ENCODE assay signal across 8 cellular contexts in the genomic region with DNA sequence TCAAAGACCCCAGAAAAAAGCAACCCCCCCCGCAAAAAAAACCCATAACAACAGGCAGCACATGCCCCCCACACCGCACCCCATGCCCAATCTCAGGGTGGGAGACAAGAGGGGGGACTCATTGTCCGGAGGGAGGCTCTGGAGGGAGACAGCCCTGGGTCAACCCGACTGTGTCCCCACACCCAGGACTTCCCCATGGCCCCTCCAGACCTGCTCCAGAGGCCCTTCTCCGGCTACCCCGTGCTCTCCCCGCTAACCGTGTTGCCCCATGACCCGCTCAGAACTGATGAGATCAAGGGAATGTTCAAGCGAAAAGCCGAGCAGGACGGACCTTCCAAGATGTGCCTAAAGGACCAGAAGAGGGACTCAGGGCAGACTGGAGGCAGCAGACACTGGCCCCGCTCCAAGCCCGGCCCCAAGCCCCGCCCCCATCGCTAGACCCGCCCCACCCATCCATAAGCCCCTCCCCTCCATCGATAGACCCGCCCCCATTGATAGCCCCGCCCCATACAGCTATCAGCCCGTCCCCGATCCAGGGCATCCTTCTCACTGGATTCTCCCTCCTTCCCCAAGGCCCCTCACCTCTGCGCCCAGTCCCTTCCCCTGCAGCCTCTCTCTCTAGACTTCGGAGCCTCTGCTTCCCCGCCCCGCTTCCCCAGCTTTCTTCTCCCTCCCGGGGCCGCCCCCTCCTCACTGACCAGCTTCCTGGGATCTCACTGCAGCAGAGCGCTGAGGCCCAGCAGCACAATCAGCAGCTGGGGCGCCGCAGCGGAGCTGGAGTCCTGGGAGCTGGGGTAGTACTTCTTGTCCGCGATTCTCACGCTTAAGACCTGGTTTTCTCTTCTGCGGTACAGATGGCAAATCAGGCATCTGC. TPM values are rescaled to one million over a fixed set of nuclear protein-coding genes. Genes with fewer than 3 reads are reported as not detected.
DNase-seq lines count a peak whose midpoint lies in the region; ATAC-seq and TF ChIP-seq lines count a peak whose summit lies in the region.

No MANE protein-coding gene starts in this region.

- peak in 2 of 3 donors; percentile 28 to 30 for DNase-seq in CD4-positive, CD25-positive, alpha-beta regulatory T cell
- DNase-seq in NAMALWA (ENCODE audit: low spot score) (peak; percentile 41), immature natural killer cell (peak in 1 of 3 donors; percentile 28), testis (peak; percentile 49), NOMO-1 (lab: John Stamatoyannopoulos, UW; ENCODE audit: unreplicated experiment in 2 of 2) (no peak)
- peak; percentile 26 to 42 for DNase-seq in activated T-helper 1 cell treated with anti-CD3 and anti-CD28 coated beads, Interleukin-2, amount 50 U/mL, for 16 hours (ENCODE audit: low read depth in 1 of 2, low spot score in 1 of 2)

- peak overlapping the region; percentile 87 for H3K27ac ChIP-seq in CD4-positive, CD25-positive, alpha-beta regulatory T cell (ENCODE audit: insufficient read depth, low read length, poor library complexity, severe bottlenecking)
- H3K27ac ChIP-seq in testis, result peak overlapping the region; percentile 85 to 94

- WGBS in testis, 2 donors, result 15 to 32% methylated on average over 20 to 35 of the region's 36 CpGs

- no peaks in the 10 kb centered on the region for H3K9me3 ChIP-seq in CD4-positive, CD25-positive, alpha-beta regulatory T cell (ENCODE audit: control insufficient read depth in 2 of 2, low read length in 2 of 2)
- H3K9me3 ChIP-seq in testis, result no peaks in the 10 kb centered on the region

- H3K27ac Mint-ChIP-seq in CD4-positive, CD25-positive, alpha-beta regulatory T cell, result peak overlapping the region in 2 of 3 donors; percentile 89 to 93
- peak overlapping the region in 4 of 6 donors; percentile 75 to 94 (median 82) for H3K27ac Mint-ChIP-seq in immature natural killer cell

- no peak overlapping the region for H3K4me3 ChIP-seq in CD4-positive, CD25-positive, alpha-beta regulatory T cell (ENCODE audit: low read depth, low read length)
- peak overlapping the region; percentile 26 to 66 for H3K4me3 ChIP-seq in testis

- H3K9me3 Mint-ChIP-seq in CD4-positive, CD25-positive, alpha-beta regulatory T cell, result no peaks in the 10 kb centered on the region
- H3K9me3 Mint-ChIP-seq in immature natural killer cell, result no peaks in the 10 kb centered on the region

- no peak for TF ChIP-seq POLR2A in testis (IDR thresholded peaks at IDR 0.05)

- H3K36me3 Mint-ChIP-seq in CD4-positive, CD25-positive, alpha-beta regulatory T cell, result no peaks in the 10 kb centered on the region
- peaks cover 0 to 8% (median 3%) of the 10 kb centered on the region in 3 donors for H3K36me3 Mint-ChIP-seq in immature natural killer cell

- H3K4me3 Mint-ChIP-seq in CD4-positive, CD25-positive, alpha-beta regulatory T cell, result peak overlapping the region; percentile 93 to 99 (median 94)
- peak overlapping the region; percentile 87 to 96 (median 95) for H3K4me3 Mint-ChIP-seq in immature natural killer cell

- H3K27me3 Mint-ChIP-seq in CD4-positive, CD25-positive, alpha-beta regulatory T cell, result no peaks in the 10 kb centered on the region
- peaks cover 4% of the 10 kb centered on the region in 3 donors for H3K27me3 Mint-ChIP-seq in immature natural killer cell (ENCODE audit: low read depth in 3 of 3)

- H3K27me3 ChIP-seq in CD4-positive, CD25-positive, alpha-beta regulatory T cell (ENCODE audit: control insufficient read depth, insufficient read depth, low read length), result no peaks in the 10 kb centered on the region
- H3K27me3 ChIP-seq in testis, result no peaks in the 10 kb centered on the region

- no peak for TF ChIP-seq CTCF in testis (IDR thresholded peaks at IDR 0.05)

- peaks cover 41% of the 10 kb centered on the region for H3K4me1 ChIP-seq in CD4-positive, CD25-positive, alpha-beta regulatory T cell (ENCODE audit: control insufficient read depth, insufficient read depth, low read length, poor library complexity, severe bottlenecking)
- peaks cover 8% of the 10 kb centered on the region for H3K4me1 ChIP-seq in testis

- peak; percentile 17 to 22 for ATAC-seq in CD4-positive, CD25-positive, alpha-beta regulatory T cell (ENCODE audit: low read depth in 2 of 2)
- ATAC-seq in HG03175 (IDR thresholded peaks at IDR 0.05; ENCODE audit: unreplicated experiment) (no peak), GM19463 (IDR thresholded peaks at IDR 0.05; ENCODE audit: unreplicated experiment) (no peak)

- peaks cover 10 to 45% (median 13%) of the 10 kb centered on the region in 4 donors for H3K4me1 Mint-ChIP-seq in CD4-positive, CD25-positive, alpha-beta regulatory T cell
- peaks cover 53 to 56% of the 10 kb centered on the region in 2 donors for H3K4me1 Mint-ChIP-seq in immature natural killer cell

- intact Hi-C loops in testis (cut with DNase I; ENCODE audit: low total_unique reads), result no loop called here

- H3K36me3 ChIP-seq in CD4-positive, CD25-positive, alpha-beta regulatory T cell (ENCODE audit: control insufficient read depth, insufficient read depth, low read length), result peaks cover 7% of the 10 kb centered on the region
- no peaks in the 10 kb centered on the region for H3K36me3 ChIP-seq in testis (ENCODE audit: low read depth, missing control alignments)

RNA-seq across cellular contexts. Expression of gene BST2, which starts 2.2 kb away (rescaled TPM):
- 45.6 TPM for total RNA-seq in CD4-positive, CD25-positive, alpha-beta regulatory T cell
- polyA plus RNA-seq in CD4-positive, CD25-positive, alpha-beta regulatory T cell, result 100 to 1,000 TPM; 155 to 175 (median 158) TPM
- polyA plus RNA-seq in immature natural killer cell (100 to 1,000 TPM; 326 to 394 (median 383) TPM), testis (ENCODE audit: insufficient read depth, low read depth, low replicate concordance) (71.4 TPM)
- total RNA-seq in testis, result 10 to 100 TPM; 37.4 to 64.4 TPM

RNA-seq across cellular contexts. Expression of gene CCDC194, which starts 9.2 kb away (rescaled TPM):
- total RNA-seq in CD4-positive, CD25-positive, alpha-beta regulatory T cell, result 1.3 TPM
- not detected for polyA plus RNA-seq in CD4-positive, CD25-positive, alpha-beta regulatory T cell
- polyA plus RNA-seq in immature natural killer cell, result under 1 TPM in 1 of 3 donors, not detected in 2; 0.40 TPM
- total RNA-seq in testis, result 1 to 10 TPM in 1 of 2 donors, not detected in 1; 1.3 TPM
- 0.45 TPM for polyA plus RNA-seq in testis (ENCODE audit: insufficient read depth, low read depth, low replicate concordance)

RNA-seq across cellular contexts. Expression of gene MVB12A, which starts 16.6 kb away (rescaled TPM):
- 26.7 TPM for total RNA-seq in CD4-positive, CD25-positive, alpha-beta regulatory T cell
- polyA plus RNA-seq in CD4-positive, CD25-positive, alpha-beta regulatory T cell, result 10 to 100 TPM; 30.1 to 48.6 (median 38.4) TPM
- polyA plus RNA-seq in immature natural killer cell, result 10 to 100 TPM; 35.8 to 43.6 (median 36.3) TPM
- total RNA-seq in testis, result 10 to 100 TPM; 44.0 to 48.3 TPM
- 28.6 TPM for polyA plus RNA-seq in testis (ENCODE audit: insufficient read depth, low read depth, low replicate concordance)

RNA-seq across cellular contexts. Expression of gene PLVAP, which starts 26.1 kb away (rescaled TPM):
- not detected for total RNA-seq in CD4-positive, CD25-positive, alpha-beta regulatory T cell
- not detected for polyA plus RNA-seq in CD4-positive, CD25-positive, alpha-beta regulatory T cell
- polyA plus RNA-seq in immature natural killer cell, result not detected
- total RNA-seq in testis, result 1 to 10 TPM; 3.4 to 4.4 TPM
- polyA plus RNA-seq in testis (ENCODE audit: insufficient read depth, low read depth, low replicate concordance), result 20.5 TPM

RNA-seq across cellular contexts. Expression of gene TMEM221, which starts 45.2 kb away (rescaled TPM):
- not detected for total RNA-seq in CD4-positive, CD25-positive, alpha-beta regulatory T cell
- polyA plus RNA-seq in CD4-positive, CD25-positive, alpha-beta regulatory T cell, result under 1 TPM in 1 of 4 donors, not detected in 3; 0.16 TPM
- polyA plus RNA-seq in immature natural killer cell (under 1 TPM in 1 of 3 donors, not detected in 2; 0.24 TPM), testis (ENCODE audit: insufficient read depth, low read depth, low replicate concordance) (1.4 TPM)
- 1 to 10 TPM in 1 of 2 donors, under 1 TPM in 1; 0.68 to 2.6 TPM for total RNA-seq in testis

Comparison
In these comparisons a context has a peak if more than half of its experiments do, and no peak if none do; other contexts are left out.
1. ATAC-seq: peak in CD4-positive, CD25-positive, alpha-beta regulatory T cell (2 of 2); none in HG03175 (single experiment) and GM19463 (single experiment).
2. DNase-seq: peak in CD4-positive, CD25-positive, alpha-beta regulatory T cell (2 of 3), NAMALWA (single experiment), activated T-helper 1 cell treated with anti-CD3 and anti-CD28 coated beads, Interleukin-2, amount 50 U/mL, for 16 hours (2 of 2) and testis (single experiment); none in NOMO-1 (0 of 2).